Comparison of ENCODE assay signal across 8 cellular contexts in genomic region chr11:65497141-65498041, GRCh38. TPM values are rescaled to one million over a fixed set of nuclear protein-coding genes. Genes with fewer than 3 reads are reported as not detected.
DNase-seq lines count a peak whose midpoint lies in the region; ATAC-seq and TF ChIP-seq lines count a peak whose summit lies in the region.

No MANE protein-coding gene starts in this region.

- H3K9ac ChIP-seq in muscle layer of colon (ENCODE audit: low read length), result peak overlapping the region; percentile 100

- peak; percentile 98 for DNase-seq in DMS153 (lab: John Stamatoyannopoulos, UW)
- DNase-seq in Jurkat, Clone E6-1 (ENCODE audit: low read depth, low spot score), result peak; percentile 98
- DNase-seq in OCI-M1 (lab: John Stamatoyannopoulos, UW), result peak; percentile 99
- DNase-seq in activated T-cell treated with anti-CD3 and anti-CD28 coated beads for 4 hours, result peak; percentile 97
- DNase-seq in erythroblast (lab: John Stamatoyannopoulos, UW), result peak; percentile 99 to 100
- peak; percentile 96 to 97 for DNase-seq in stimulated activated CD8-positive, alpha-beta memory T cell treated with anti-CD3 and anti-CD28 coated beads, Interleukin-7, amount 100 ng/mL, for 1 hour (ENCODE audit: low read depth in 2 of 2)

- H3K27ac ChIP-seq in muscle layer of colon (ENCODE audit: low read depth, low read length), result peak overlapping the region; percentile 98

- H3K36me3 ChIP-seq in muscle layer of colon (ENCODE audit: insufficient read depth, low read length), result peaks cover 19% of the 10 kb centered on the region

- H3K27me3 ChIP-seq in muscle layer of colon (ENCODE audit: control insufficient read depth in 1 of 2, insufficient read depth in 2 of 2, low read length in 2 of 2), result no peaks in the 10 kb centered on the region

- peak; percentile 49 for ATAC-seq in GM21619 (IDR thresholded peaks at IDR 0.05; ENCODE audit: unreplicated experiment)

- peaks cover 41% of the 10 kb centered on the region for H3K4me1 ChIP-seq in muscle layer of colon (ENCODE audit: insufficient read depth, low read length)

- H3K9me3 ChIP-seq in muscle layer of colon (ENCODE audit: low read length), result no peaks in the 10 kb centered on the region

- peak; percentile 97 for TF ChIP-seq POLR2A in erythroblast (IDR thresholded peaks at IDR 0.05; ENCODE audit: low read length)

- H3K4me3 ChIP-seq in Jurkat, Clone E6-1 (ENCODE audit: low read length), result peak overlapping the region; percentile 75
- peak overlapping the region; percentile 97 for H3K4me3 ChIP-seq in muscle layer of colon (ENCODE audit: low read depth in 1 of 2, low read length in 2 of 2)

RNA-seq across cellular contexts. Expression of gene MALAT1, which starts 1.5 kb away (rescaled TPM):
- polyA plus RNA-seq in Jurkat, Clone E6-1 (2012; ENCODE audit: insufficient read depth, insufficient read length), result 69.1 TPM

RNA-seq across cellular contexts. Expression of gene SCYL1, which starts 27.5 kb away (rescaled TPM):
- polyA plus RNA-seq in Jurkat, Clone E6-1 (2012; ENCODE audit: insufficient read depth, insufficient read length), result 69.4 TPM

Comparison
In these comparisons a context has a peak if more than half of its experiments do, and no peak if none do; other contexts are left out.
1. Peak in every context shown above with its lines: DNase-seq, ATAC-seq, H3K4me3 ChIP-seq and H3K27ac ChIP-seq.